Comparison of ENCODE assay signal across 11 cellular contexts in the genomic region with DNA sequence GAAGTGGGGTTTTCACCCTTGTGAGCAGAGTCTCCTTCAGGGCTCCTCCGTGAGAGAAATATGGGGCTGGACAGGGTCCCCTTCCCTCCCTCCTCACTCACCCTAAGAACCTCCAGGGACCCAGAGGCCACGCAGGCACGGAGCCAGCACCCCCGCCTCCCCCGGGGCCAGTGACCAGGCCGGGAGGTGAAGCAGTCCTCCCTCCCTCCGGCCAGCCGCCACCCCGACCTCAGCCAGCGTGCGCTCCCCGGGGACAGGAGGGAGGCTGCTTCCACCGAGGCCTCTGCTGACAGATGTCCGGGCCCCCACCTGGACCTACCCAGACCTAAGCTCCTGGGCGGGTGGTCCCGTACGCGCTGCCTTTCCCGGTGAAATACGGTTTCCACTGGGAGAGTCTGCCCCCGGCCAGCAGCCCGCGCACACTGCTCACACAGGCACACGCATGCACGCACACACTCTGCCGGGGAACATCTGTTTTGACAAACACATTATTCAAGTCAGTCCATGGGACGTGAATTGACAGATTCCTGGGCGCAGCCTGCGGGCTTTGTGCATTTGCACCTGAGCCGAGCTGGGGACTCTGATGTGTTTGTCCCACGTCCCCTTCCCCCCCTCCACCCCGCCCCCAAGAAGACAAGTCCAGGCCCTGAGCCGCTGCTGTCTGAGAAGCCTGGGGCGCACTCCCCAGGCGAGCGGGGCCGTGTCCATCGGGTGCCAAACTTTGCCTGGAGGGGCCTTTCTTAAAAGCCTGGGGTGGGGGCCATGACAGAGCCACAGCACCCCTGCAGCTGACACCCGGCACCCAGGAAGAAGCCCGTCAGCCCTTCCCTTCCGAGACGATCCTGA. TPM values are rescaled to one million over a fixed set of nuclear protein-coding genes. Genes with fewer than 3 reads are reported as not detected.
DNase-seq lines count a peak whose midpoint lies in the region; ATAC-seq, FAIRE-seq and TF ChIP-seq lines count a peak whose summit lies in the region.
"Had no signal": no experiment of that assay in that cellular context is flagged by ENCODE, and none has a peak within 500 bp of the region (broad histone marks: within the 10 kb centered on the region; RNA-seq: fewer than 3 reads in every experiment).

No MANE protein-coding gene starts in this region.

- H3K4me3 ChIP-seq in naive thymus-derived CD4-positive, alpha-beta T cell (ENCODE audit: low read length): no peak overlapping the region
- peak overlapping the region; percentile 40 to 42 for H3K4me3 ChIP-seq in uterus

- H3K4me1 ChIP-seq in naive thymus-derived CD4-positive, alpha-beta T cell (ENCODE audit: control insufficient read depth in 2 of 2, insufficient read depth in 2 of 2, low read length in 2 of 2): no peaks in the 10 kb centered on the region
- peaks cover 0 to 6% of the 10 kb centered on the region in 2 donors for H3K4me1 ChIP-seq in uterus

- peaks cover 0 to 14% (median 3%) of the 10 kb centered on the region in 11 donors for H3K9me3 Mint-ChIP-seq in naive thymus-derived CD4-positive, alpha-beta T cell

- peaks cover 0 to 18% (median 9%) of the 10 kb centered on the region in 7 donors for H3K4me1 Mint-ChIP-seq in naive thymus-derived CD4-positive, alpha-beta T cell

- DNase-seq in Right ventricle myocardium inferior (ENCODE audit: missing footprints): no peak
- DNase-seq in left ventricle myocardium superior: no peak
- peak; percentile 71 for DNase-seq in ecto neural progenitor cell (ENCODE audit: low spot score)
- no peak for DNase-seq in naive thymus-derived CD4-positive, alpha-beta T cell
- peak in 1 of 2 donors; percentile 31 for DNase-seq in uterus
- DNase-seq in GM12891 (ENCODE audit: insufficient read length, low spot score): no peak
- DNase-seq: immature natural killer cell, NCI-H446 had no signal

- peaks cover 49 to 77% (median 56%) of the 10 kb centered on the region in 5 donors for H3K27me3 Mint-ChIP-seq in naive thymus-derived CD4-positive, alpha-beta T cell

- ATAC-seq in Right ventricle myocardium inferior (peak; percentile 12), left ventricle myocardium superior (no peak), HG03460 (IDR thresholded peaks at IDR 0.05; ENCODE audit: unreplicated experiment) (no peak), GM21737 (IDR thresholded peaks at IDR 0.05; ENCODE audit: unreplicated experiment) (no peak)
- ATAC-seq in naive thymus-derived CD4-positive, alpha-beta T cell: no peak

- no peak overlapping the region for H3K27ac ChIP-seq in naive thymus-derived CD4-positive, alpha-beta T cell (ENCODE audit: low read depth, low read length)
- no peak overlapping the region for H3K27ac ChIP-seq in uterus
- H3K27ac ChIP-seq: C4-2B had no signal

- CTCF ChIA-PET in naive thymus-derived CD4-positive, alpha-beta T cell (lab: Charles Lee): no interaction called here

- peaks cover 0 to 5% (median 0%) of the 10 kb centered on the region in 5 donors for H3K36me3 Mint-ChIP-seq in naive thymus-derived CD4-positive, alpha-beta T cell
- H3K36me3 Mint-ChIP-seq: immature natural killer cell had no signal

- peaks cover 0 to 5% (median 0%) of the 10 kb centered on the region in 3 experiments for H3K9me3 ChIP-seq in naive thymus-derived CD4-positive, alpha-beta T cell (ENCODE audit: control insufficient read depth in 2 of 3, low read length in 3 of 3)
- peaks cover 0 to 3% of the 10 kb centered on the region in 2 donors for H3K9me3 ChIP-seq in uterus

- H3K27me3 ChIP-seq in naive thymus-derived CD4-positive, alpha-beta T cell (ENCODE audit: control insufficient read depth in 2 of 2, insufficient read depth in 2 of 2, low read length in 2 of 2): no peaks in the 10 kb centered on the region
- no peaks in the 10 kb centered on the region for H3K27me3 ChIP-seq in uterus

- TF ChIP-seq CTCF in uterus (IDR thresholded peaks at IDR 0.05): no peak

- POLR2A ChIA-PET in naive thymus-derived CD4-positive, alpha-beta T cell (lab: Charles Lee): no interaction called here

- TF ChIP-seq POLR2A in uterus (IDR thresholded peaks at IDR 0.05) (no peak), GM12891 (IDR thresholded peaks at IDR 0.05; ENCODE audit: low read depth, low read length) (no peak)

- intact Hi-C loops in Right ventricle myocardium inferior (cut with DNase I) (no loop called here), left ventricle myocardium superior (cut with micrococcal nuclease) (no loop called here), uterus (cut with DNase I; ENCODE audit: low total_unique reads) (no loop called here)
- intact Hi-C loops in naive thymus-derived CD4-positive, alpha-beta T cell (cut with micrococcal nuclease): no loop called here

- H3K36me3 ChIP-seq in naive thymus-derived CD4-positive, alpha-beta T cell (ENCODE audit: control insufficient read depth in 2 of 3, insufficient read depth in 3 of 3, low read length in 3 of 3): no peaks in the 10 kb centered on the region
- no peaks in the 10 kb centered on the region for H3K36me3 ChIP-seq in uterus

- no peak for FAIRE-seq in GM12891 (lab: Jason Lieb, UNC)

- no peak overlapping the region for H3K27ac Mint-ChIP-seq in naive thymus-derived CD4-positive, alpha-beta T cell
- H3K27ac Mint-ChIP-seq: immature natural killer cell had no signal

- peak overlapping the region in 6 of 10 donors; percentile 21 to 70 (median 41) for H3K4me3 Mint-ChIP-seq in naive thymus-derived CD4-positive, alpha-beta T cell

TF ChIP-seq in GM12891, 5 proteins besides CTCF, POLR2A, EP300 and RAD21:
- TF ChIP-seq POU2F2 (IDR thresholded peaks at IDR 0.05; ENCODE audit: low read depth, low read length) (no peak), POLR2AphosphoS5 (IDR thresholded peaks at IDR 0.05; ENCODE audit: low read depth, low read length) (no peak), SPI1 (IDR thresholded peaks at IDR 0.05; ENCODE audit: low read depth, low read length) (no peak), TAF1 (IDR thresholded peaks at IDR 0.05; ENCODE audit: low read depth, low read length) (no peak), PAX5 (IDR thresholded peaks at IDR 0.05; ENCODE audit: insufficient read depth, low read length, severe bottlenecking) (no peak)

RNA-seq across cellular contexts. Expression of a gene that starts 0.7 kb away (rescaled TPM):
- total RNA-seq in Right ventricle myocardium inferior: not detected
- total RNA-seq in left ventricle myocardium superior: 0.40 TPM
- under 1 TPM in 1 of 5 experiments, not detected in 4; 0.05 TPM for total RNA-seq in naive thymus-derived CD4-positive, alpha-beta T cell
- not detected for polyA plus RNA-seq in naive thymus-derived CD4-positive, alpha-beta T cell
- total RNA-seq in uterus: 1 to 10 TPM in 3 of 4 donors, under 1 TPM in 1; 0.29 to 8.2 (median 5.6) TPM
- 3.4 TPM for polyA plus RNA-seq in GM12891 (2012; ENCODE audit: low read depth, missing spikeins)
- polyA plus RNA-seq: immature natural killer cell had no signal
